11 cellular contexts compared by ENCODE assay signal in genomic region chr7:149787428-149788299, GRCh38. TPM values are rescaled to one million over a fixed set of nuclear protein-coding genes. Genes with fewer than 3 reads are reported as not detected.
A peak's percentile ranks its signal among the peaks of the same experiment; 100 is the strongest.
DNase-seq lines count a peak whose midpoint lies in the region; ATAC-seq and TF ChIP-seq lines count a peak whose summit lies in the region.
"Had no signal": no experiment of that assay in that cellular context is flagged by ENCODE, and none has a peak within 500 bp of the region (broad histone marks: within the 10 kb centered on the region; RNA-seq: fewer than 3 reads in every experiment).

No MANE protein-coding gene starts in this region.

- peak overlapping the region; percentile 93 for H2AK5ac ChIP-seq in neuronal stem cell (ENCODE audit: low read depth, low read length)

- no peak overlapping the region for H3K27ac ChIP-seq in neuronal stem cell (replicated peaks; ENCODE audit: low read length)

- no peak overlapping the region for H4K91ac ChIP-seq in neuronal stem cell (ENCODE audit: low read depth, low read length, poor library complexity)

- no CpG with 5 or more reads among the region's 35 CpGs for WGBS in neuronal stem cell (ENCODE audit: extremely low coverage in 2 of 2, insufficient read length in 2 of 2, insufficient replicate concordance in 1 of 2), 2 donors

- peaks cover 20 to 35% of the 10 kb centered on the region in 2 donors for H3K4me1 ChIP-seq in neuronal stem cell (ENCODE audit: control insufficient read depth in 2 of 2, insufficient read depth in 1 of 2, low read depth in 1 of 2, low read length in 2 of 2)

- H3K4ac ChIP-seq in neuronal stem cell (ENCODE audit: low read length) = no peak overlapping the region

- H2BK120ac ChIP-seq in neuronal stem cell (ENCODE audit: low read depth, low read length) = no peak overlapping the region

- peak overlapping the region; percentile 97 for H2BK15ac ChIP-seq in neuronal stem cell (ENCODE audit: low read length)

- peak overlapping the region; percentile 45 for H3K23ac ChIP-seq in neuronal stem cell (ENCODE audit: low read depth, low read length, poor library complexity)

- no peak overlapping the region for H4K8ac ChIP-seq in neuronal stem cell (ENCODE audit: low read depth, low read length)

- H3K9ac ChIP-seq in neuronal stem cell (ENCODE audit: low read depth, low read length, poor library complexity) = peak overlapping the region; percentile 63

- peak; percentile 18 for DNase-seq in NCI-H2196 (lab: John Stamatoyannopoulos, UW; ENCODE audit: unreplicated experiment)
- no peak for DNase-seq in NCI-H2196 treated with DMSO at 0.1 percent for 48 hours (lab: John Stamatoyannopoulos, UW; ENCODE audit: unreplicated experiment)
- DNase-seq in NCI-H2227 (lab: John Stamatoyannopoulos, UW; ENCODE audit: unreplicated experiment) = peak; percentile 70
- DNase-seq in choroid plexus epithelial cell (ENCODE audit: low read depth) = no peak
- DNase-seq in neuronal stem cell (ENCODE audit: low spot score) = no peak
- DNase-seq in NK-92 (lab: John Stamatoyannopoulos, UW; ENCODE audit: unreplicated experiment) = no peak
- no peak for DNase-seq in DMS 273 treated with DMSO at 0.1 percent for 48 hours (lab: John Stamatoyannopoulos, UW)
- DNase-seq: AML-193; NK-92 treated with Interleukin-12 subunit alpha and Interleukin-12 subunit beta, amount 100 ng/mL, for 24 hours; stimulated activated CD4-positive, alpha-beta T cell treated with anti-CD3 and anti-CD28 coated beads, Interleukin-4, amount 100 ng/mL, for 1 hour had no signal

- no peak overlapping the region for H3K4me3 ChIP-seq in choroid plexus epithelial cell (ENCODE audit: low read depth, low read length)
- H3K4me3 ChIP-seq in neuronal stem cell (ENCODE audit: low read length in 2 of 2) = no peak overlapping the region

- no peak for ATAC-seq in activated CD4-positive, CD25-positive, alpha-beta regulatory T cell treated with anti-CD3 and anti-CD28 coated beads, Interleukin-2, amount 50 U/mL, for 24 hours

- H3K79me1 ChIP-seq in neuronal stem cell (ENCODE audit: low read depth, low read length) = no peaks in the 10 kb centered on the region

- H3K18ac ChIP-seq in neuronal stem cell (ENCODE audit: low read length) = peak overlapping the region; percentile 11

- TF ChIP-seq CTCF in choroid plexus epithelial cell (conservative IDR thresholded peaks at IDR 0.05; ENCODE audit: low read depth, low read length) = peak; percentile 39

- H3K9me3 ChIP-seq in neuronal stem cell (replicated peaks in 1 of 2; ENCODE audit: control insufficient read depth in 2 of 2, insufficient read depth in 1 of 2, low read depth in 1 of 2, low read length in 2 of 2) = no peaks in the 10 kb centered on the region

- H3K36me3 ChIP-seq in neuronal stem cell (replicated peaks in 1 of 2; ENCODE audit: control insufficient read depth in 2 of 2, insufficient read depth in 2 of 2, low read length in 2 of 2) = no peaks in the 10 kb centered on the region

- peak overlapping the region; percentile 60 for H3K14ac ChIP-seq in neuronal stem cell (ENCODE audit: low read length)

- H2BK5ac ChIP-seq in neuronal stem cell (ENCODE audit: low read length) = no peak overlapping the region

- H3K27me3 ChIP-seq in neuronal stem cell (ENCODE audit: control insufficient read depth in 3 of 3, insufficient read depth in 3 of 3, low read depth in 1 of 3, low read length in 3 of 3) = peaks cover 0 to 31% (median 0%) of the 10 kb centered on the region in 3 experiments

- no peak overlapping the region for H3K4me2 ChIP-seq in neuronal stem cell (ENCODE audit: insufficient read depth, low read length, poor library complexity, severe bottlenecking)

- no peak overlapping the region for H2AFZ ChIP-seq in neuronal stem cell (ENCODE audit: low read length)

- no peak overlapping the region for H2BK12ac ChIP-seq in neuronal stem cell (ENCODE audit: low read length)

RNA-seq across cellular contexts. Expression of gene ZNF467, which starts 14.3 kb away (rescaled TPM):
- 6.2 TPM for polyA plus RNA-seq in neuronal stem cell (2013, experiment 1 of 2)
- polyA plus RNA-seq in neuronal stem cell (2013, experiment 2 of 2) = 6.1 TPM

RNA-seq across cellular contexts. Expression of gene ZNF862, which starts 50.5 kb away (rescaled TPM):
- 7.1 TPM for polyA plus RNA-seq in neuronal stem cell (2013, experiment 1 of 2)
- 6.8 TPM for polyA plus RNA-seq in neuronal stem cell (2013, experiment 2 of 2)

Comparison
In these comparisons a context has a peak if more than half of its experiments do, and no peak if none do; other contexts are left out.
1. DNase-seq: peak in NCI-H2196 (single experiment) and NCI-H2227 (single experiment); none in NCI-H2196 treated with DMSO at 0.1 percent for 48 hours (single experiment), choroid plexus epithelial cell (single experiment), neuronal stem cell (single experiment), NK-92 (single experiment) and DMS 273 treated with DMSO at 0.1 percent for 48 hours (single experiment).